Comparison of ENCODE assay signal across 9 cellular contexts in the genomic region with DNA sequence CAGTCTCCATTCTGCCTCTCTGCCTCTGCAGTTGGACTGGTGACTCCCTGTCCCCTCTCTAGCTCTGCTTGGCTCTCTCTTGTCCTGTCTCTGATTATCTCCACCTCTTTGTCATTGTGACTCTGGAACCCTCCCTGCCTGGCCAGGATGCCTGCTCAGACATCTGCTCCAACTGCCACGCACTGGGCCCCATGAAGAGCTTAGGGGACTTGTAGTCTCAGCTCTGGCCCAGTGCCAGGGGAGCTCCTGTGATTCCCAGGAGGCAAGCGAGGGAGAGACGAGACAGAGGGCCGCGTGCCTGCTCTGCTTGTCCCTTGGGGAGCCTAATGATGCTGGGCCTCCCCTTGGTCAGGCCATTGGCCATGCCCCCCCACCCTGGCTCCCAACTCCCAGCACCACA. TPM values are rescaled to one million over a fixed set of nuclear protein-coding genes. Genes with fewer than 3 reads are reported as not detected.
DNase-seq lines count a peak whose midpoint lies in the region; ATAC-seq and TF ChIP-seq lines count a peak whose summit lies in the region.
"Had no signal": no experiment of that assay in that cellular context is flagged by ENCODE, and none has a peak within 500 bp of the region (broad histone marks: within the 10 kb centered on the region; RNA-seq: fewer than 3 reads in every experiment).

No MANE protein-coding gene starts in this region.

- H3K36me3 ChIP-seq in heart left ventricle = no peaks in the 10 kb centered on the region
- H3K36me3 ChIP-seq in testis (ENCODE audit: low read depth, missing control alignments) = no peaks in the 10 kb centered on the region

- ATAC-seq in heart left ventricle (peak; percentile 36 to 62 (median 43)), HG03025 (IDR thresholded peaks at IDR 0.05; ENCODE audit: low FRiP score, unreplicated experiment) (no peak), WTC11 (no peak)

- H3K36me3 Mint-ChIP-seq in WTC11 = no peaks in the 10 kb centered on the region

- POLR2A ChIA-PET in WTC11 (lab: Charles Lee) = no interaction called here

- H3K9me3 ChIP-seq in heart left ventricle (no peaks in the 10 kb centered on the region), testis (no peaks in the 10 kb centered on the region)

- intact Hi-C loops in heart left ventricle (cut with DNase I) = loop anchor here in 1 of 10 donors (2.0 kb wide), 1 partner anchor 31 kb away; no protein-coding TSS in a partner anchor
- intact Hi-C loops in testis (cut with DNase I; ENCODE audit: low total_unique reads) = no loop called here

- H3K4me3 Mint-ChIP-seq in WTC11 = no peak overlapping the region
- H3K4me3 Mint-ChIP-seq: endodermal cell had no signal

- peak; percentile 59 for DNase-seq in NCI-H1694 (lab: John Stamatoyannopoulos, UW)
- peak; percentile 51 for DNase-seq in SHP77 treated with DMSO at 0.1 percent for 48 hours (lab: John Stamatoyannopoulos, UW)
- DNase-seq in heart left ventricle = peak; percentile 74 to 90 (median 87)
- DNase-seq in testis = no peak
- DNase-seq in medulla oblongata (ENCODE audit: extremely low spot score) = no peak
- DNase-seq in WTC11 (ENCODE audit: low spot score) = no peak
- DNase-seq: activated naive CD4-positive, alpha-beta T cell; endodermal cell had no signal

- no peaks in the 10 kb centered on the region for H3K9me3 Mint-ChIP-seq in WTC11
- H3K9me3 Mint-ChIP-seq: endodermal cell had no signal

- no peaks in the 10 kb centered on the region for H3K27me3 Mint-ChIP-seq in WTC11 (ENCODE audit: low read depth)

- CTCF ChIA-PET in WTC11 (lab: Charles Lee) = interaction anchor here (0.9 to 13.0 kb wide), 6 partner anchors 8 to 34 kb away, joined by 5 to 138 read pairs (median 11); a partner anchor contains a TSS

- H3K27me3 ChIP-seq in heart left ventricle (no peaks in the 10 kb centered on the region), testis (no peaks in the 10 kb centered on the region)

- TF ChIP-seq POLR2A in heart left ventricle (IDR thresholded peaks at IDR 0.05) (peak in 1 of 2 donors; percentile 50), testis (IDR thresholded peaks at IDR 0.05) (no peak)

- no peak for TF ChIP-seq CTCF in heart left ventricle (IDR thresholded peaks at IDR 0.05)
- TF ChIP-seq CTCF in testis (IDR thresholded peaks at IDR 0.05) = no peak
- no peak for TF ChIP-seq CTCF in WTC11 (IDR thresholded peaks at IDR 0.05)

- H3K4me1 Mint-ChIP-seq in WTC11 = peaks cover 9% of the 10 kb centered on the region

- H3K4me3 ChIP-seq in heart left ventricle = peak overlapping the region in 5 of 12 donors; percentile 32 to 55 (median 48)
- no peak overlapping the region for H3K4me3 ChIP-seq in testis

- H3K27ac ChIP-seq in heart left ventricle = peak overlapping the region; percentile 81 to 99 (median 93)
- peak overlapping the region; percentile 31 to 47 for H3K27ac ChIP-seq in testis

- no peak overlapping the region for H3K27ac Mint-ChIP-seq in WTC11
- H3K27ac Mint-ChIP-seq: endodermal cell had no signal

- peaks cover 42 to 98% (median 83%) of the 10 kb centered on the region in 12 donors for H3K4me1 ChIP-seq in heart left ventricle
- H3K4me1 ChIP-seq in testis = peaks cover 57% of the 10 kb centered on the region

- WGBS in heart left ventricle, 4 donors = 11 to 18% (median 12%) methylated on average over 2 to 5 of the region's 5 CpGs
- 33 to 53% methylated on average over 1 to 5 of the region's 5 CpGs for WGBS in testis, 2 donors

TF ChIP-seq in WTC11, 78 proteins besides CTCF, POLR2A, EP300 and RAD21:
- TF ChIP-seq RORB (CRISPR knock-in tag; IDR thresholded peaks at IDR 0.05) (no peak), ZNF263 (CRISPR knock-in tag; IDR thresholded peaks at IDR 0.05; ENCODE audit: low read depth) (no peak), IRF2 (CRISPR knock-in tag; IDR thresholded peaks at IDR 0.05; ENCODE audit: borderline replicate concordance, low read depth) (no peak), SMAD3 (CRISPR knock-in tag; IDR thresholded peaks at IDR 0.05; ENCODE audit: borderline replicate concordance) (no peak), CREB1 (CRISPR knock-in tag; IDR thresholded peaks at IDR 0.05) (no peak), KAT7 (CRISPR knock-in tag; IDR thresholded peaks at IDR 0.05; ENCODE audit: borderline replicate concordance) (no peak), FOXK1 (CRISPR knock-in tag; IDR thresholded peaks at IDR 0.05) (no peak), SP1 (CRISPR knock-in tag; conservative IDR thresholded peaks at IDR 0.05) (no peak), HMGA2 (CRISPR knock-in tag; IDR thresholded peaks at IDR 0.05) (no peak), ATF1 (CRISPR knock-in tag; IDR thresholded peaks at IDR 0.05) (no peak), ETV6 (CRISPR knock-in tag; IDR thresholded peaks at IDR 0.05) (no peak), ZNF671 (CRISPR knock-in tag; IDR thresholded peaks at IDR 0.05) (no peak), FOXP1 (CRISPR knock-in tag; IDR thresholded peaks at IDR 0.05; ENCODE audit: borderline replicate concordance) (no peak), NR3C1 (CRISPR knock-in tag; conservative IDR thresholded peaks at IDR 0.05; ENCODE audit: low read depth) (no peak)
- TF ChIP-seq, protein P1, sequence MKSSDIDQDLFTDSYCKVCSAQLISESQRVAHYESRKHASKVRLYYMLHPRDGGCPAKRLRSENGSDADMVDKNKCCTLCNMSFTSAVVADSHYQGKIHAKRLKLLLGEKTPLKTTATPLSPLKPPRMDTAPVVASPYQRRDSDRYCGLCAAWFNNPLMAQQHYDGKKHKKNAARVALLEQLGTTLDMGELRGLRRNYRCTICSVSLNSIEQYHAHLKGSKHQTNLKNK (CRISPR knock-in tag; IDR thresholded peaks at IDR 0.05) = no peak
- TF ChIP-seq, protein P2, sequence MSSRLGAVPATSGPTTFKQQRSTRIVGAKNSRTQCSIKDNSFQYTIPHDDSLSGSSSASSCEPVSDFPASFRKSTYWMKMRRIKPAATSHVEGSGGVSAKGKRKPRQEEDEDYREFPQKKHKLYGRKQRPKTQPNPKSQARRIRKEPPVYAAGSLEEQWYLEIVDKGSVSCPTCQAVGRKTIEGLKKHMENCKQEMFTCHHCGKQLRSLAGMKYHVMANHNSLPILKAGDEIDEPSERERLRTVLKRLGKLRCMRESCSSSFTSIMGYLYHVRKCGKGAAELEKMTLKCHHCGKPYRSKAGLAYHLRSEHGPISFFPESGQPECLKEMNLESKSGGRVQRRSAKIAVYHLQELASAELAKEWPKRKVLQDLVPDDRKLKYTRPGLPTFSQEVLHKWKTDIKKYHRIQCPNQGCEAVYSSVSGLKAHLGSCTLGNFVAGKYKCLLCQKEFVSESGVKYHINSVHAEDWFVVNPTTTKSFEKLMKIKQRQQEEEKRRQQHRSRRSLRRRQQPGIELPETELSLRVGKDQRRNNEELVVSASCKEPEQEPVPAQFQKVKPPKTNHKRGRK (CRISPR knock-in tag; IDR thresholded peaks at IDR 0.05; ENCODE audit: borderline replicate concordance) = no peak
- TF ChIP-seq, protein P3, sequence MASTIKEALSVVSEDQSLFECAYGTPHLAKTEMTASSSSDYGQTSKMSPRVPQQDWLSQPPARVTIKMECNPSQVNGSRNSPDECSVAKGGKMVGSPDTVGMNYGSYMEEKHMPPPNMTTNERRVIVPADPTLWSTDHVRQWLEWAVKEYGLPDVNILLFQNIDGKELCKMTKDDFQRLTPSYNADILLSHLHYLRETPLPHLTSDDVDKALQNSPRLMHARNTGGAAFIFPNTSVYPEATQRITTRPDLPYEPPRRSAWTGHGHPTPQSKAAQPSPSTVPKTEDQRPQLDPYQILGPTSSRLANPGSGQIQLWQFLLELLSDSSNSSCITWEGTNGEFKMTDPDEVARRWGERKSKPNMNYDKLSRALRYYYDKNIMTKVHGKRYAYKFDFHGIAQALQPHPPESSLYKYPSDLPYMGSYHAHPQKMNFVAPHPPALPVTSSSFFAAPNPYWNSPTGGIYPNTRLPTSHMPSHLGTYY (CRISPR knock-in tag; IDR thresholded peaks at IDR 0.05) = no peak
- TF ChIP-seq, protein P4, sequence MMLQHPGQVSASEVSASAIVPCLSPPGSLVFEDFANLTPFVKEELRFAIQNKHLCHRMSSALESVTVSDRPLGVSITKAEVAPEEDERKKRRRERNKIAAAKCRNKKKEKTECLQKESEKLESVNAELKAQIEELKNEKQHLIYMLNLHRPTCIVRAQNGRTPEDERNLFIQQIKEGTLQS (CRISPR knock-in tag; conservative IDR thresholded peaks at IDR 0.05) = no peak
- TF ChIP-seq, protein P5, sequence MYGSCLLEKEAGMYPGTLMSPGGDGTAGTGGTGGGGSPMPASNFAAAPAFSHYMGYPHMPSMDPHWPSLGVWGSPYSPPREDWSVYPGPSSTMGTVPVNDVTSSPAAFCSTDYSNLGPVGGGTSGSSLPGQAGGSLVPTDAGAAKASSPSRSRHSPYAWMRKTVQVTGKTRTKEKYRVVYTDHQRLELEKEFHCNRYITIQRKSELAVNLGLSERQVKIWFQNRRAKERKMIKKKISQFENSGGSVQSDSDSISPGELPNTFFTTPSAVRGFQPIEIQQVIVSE (CRISPR knock-in tag; IDR thresholded peaks at IDR 0.05; ENCODE audit: borderline replicate concordance) = no peak

RNA-seq across cellular contexts. Expression of a gene that starts 26.2 kb away (rescaled TPM):
- 100 to 1,000 TPM; 515 to 986 (median 681) TPM for total RNA-seq in heart left ventricle
- polyA plus RNA-seq in heart left ventricle = 1,000 to 10,000 TPM; 1,354 to 1,405 TPM
- 100 to 1,000 TPM; 491 to 999 TPM for total RNA-seq in testis
- polyA plus RNA-seq in testis (ENCODE audit: insufficient read depth, low read depth, low replicate concordance) = 965 TPM
- total RNA-seq in WTC11 (2021) = 1,343 to 1,592 TPM (median 1,542 TPM) in 3 replicates

RNA-seq across cellular contexts. Expression of a gene that starts 34.5 kb away (rescaled TPM):
- total RNA-seq in heart left ventricle (10 to 100 TPM; 14.5 to 33.2 (median 20.7) TPM), testis (10 to 100 TPM; 40.6 to 48.8 TPM), WTC11 (2021) (15.9 to 18.8 TPM (median 16.2 TPM) in 3 replicates)
- polyA plus RNA-seq in heart left ventricle (10 to 100 TPM in 1 of 2 donors, 1 to 10 TPM in 1; 9.2 to 26.1 TPM), testis (ENCODE audit: insufficient read depth, low read depth, low replicate concordance) (25.1 TPM)

RNA-seq across cellular contexts. Expression of a gene that starts 38.5 kb away (rescaled TPM):
- total RNA-seq in heart left ventricle = 10 to 100 TPM; 14.8 to 45.3 (median 27.7) TPM
- 10 to 100 TPM; 18.3 to 21.2 TPM for polyA plus RNA-seq in heart left ventricle
- 10 to 100 TPM; 16.0 to 17.1 TPM for total RNA-seq in testis
- 26.7 TPM for polyA plus RNA-seq in testis (ENCODE audit: insufficient read depth, low read depth, low replicate concordance)
- total RNA-seq in WTC11 (2021) = 53.8 to 66.3 TPM (median 61.6 TPM) in 3 replicates

RNA-seq across cellular contexts. Expression of a gene that starts 47.0 kb away (rescaled TPM):
- 10 to 100 TPM; 17.7 to 51.4 (median 22.1) TPM for total RNA-seq in heart left ventricle
- polyA plus RNA-seq in heart left ventricle = 10 to 100 TPM; 21.7 to 70.3 TPM
- total RNA-seq in testis = 10 to 100 TPM; 38.9 to 51.6 TPM
- polyA plus RNA-seq in testis (ENCODE audit: insufficient read depth, low read depth, low replicate concordance) = 27.7 TPM
- 3.8 to 5.9 TPM (median 4.5 TPM) in 3 replicates for total RNA-seq in WTC11 (2021)

RNA-seq across cellular contexts. Expression of a gene that starts 48.0 kb away (rescaled TPM):
- 10 to 100 TPM in 7 of 9 donors, 1 to 10 TPM in 2; 8.7 to 22.2 (median 12.3) TPM for total RNA-seq in heart left ventricle
- 10 to 100 TPM; 11.5 to 19.8 TPM for polyA plus RNA-seq in heart left ventricle
- 10 to 100 TPM; 26.7 to 27.1 TPM for total RNA-seq in testis
- 26.0 TPM for polyA plus RNA-seq in testis (ENCODE audit: insufficient read depth, low read depth, low replicate concordance)
- total RNA-seq in WTC11 (2021) = 11.8 to 12.6 TPM (median 12.3 TPM) in 3 replicates

Comparison
In these comparisons a context has a peak if more than half of its experiments do, and no peak if none do; other contexts are left out.
1. DNase-seq: peak in NCI-H1694 (single experiment), SHP77 treated with DMSO at 0.1 percent for 48 hours (single experiment) and heart left ventricle (5 of 5); none in testis (single experiment), medulla oblongata (single experiment) and WTC11 (single experiment).
2. ATAC-seq: peak in heart left ventricle (4 of 4); none in HG03025 (single experiment) and WTC11 (single experiment).